23 cellular contexts compared by ENCODE assay signal in the genomic region with DNA sequence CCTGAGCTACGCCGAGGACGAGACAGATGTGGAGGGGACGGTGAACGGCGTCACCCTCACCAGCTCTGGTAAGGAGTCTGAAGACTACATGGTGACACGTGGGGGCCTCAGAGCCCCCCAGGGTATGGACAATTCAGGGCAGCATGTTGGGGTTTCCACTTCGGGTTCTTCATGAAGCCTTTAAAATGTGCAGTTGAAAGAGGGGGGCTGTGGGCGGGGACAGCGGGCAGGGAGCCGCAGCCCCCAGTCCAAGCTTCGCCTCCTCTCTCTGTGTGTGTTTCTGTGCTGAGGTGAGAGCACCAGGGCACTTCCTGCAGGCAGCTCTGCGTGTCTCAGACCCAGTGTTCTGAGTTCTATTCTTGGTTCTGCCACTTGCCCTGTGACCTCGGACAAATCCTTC.
"Had no signal": no experiment of that assay in that cellular context is flagged by ENCODE, and none has a peak within 500 bp of the region (broad histone marks: within the 10 kb centered on the region; RNA-seq: fewer than 3 reads in every experiment).

No MANE protein-coding gene starts in this region.

- H3K4me3 Mint-ChIP-seq: activated CD4-positive, alpha-beta T cell treated with anti-CD3 and anti-CD28 coated beads for 36 hours; activated T-cell treated with anti-CD3 and anti-CD28 coated beads, Interleukin-2, amount 50 U/mL, for 72 hours; nephron progenitor cell; stimulated activated memory B cell treated with anti-CD40 and anti-IgM and Interleukin-4, amounts not matched to agents 10 μg/mL and 1 μg/mL and 100 μg/mL, for 72 hours; T-helper 2 cell treated with Interferon-gamma antibody and Interleukin-4, amounts not matched to agents 5 μg/mL and 100 μg/mL, for 36 hours had no signal

- H3K27me3 ChIP-seq: colonic mucosa, left lung, sigmoid colon had no signal

- H3K4me3 ChIP-seq: colonic mucosa, left lung, lung, psoas muscle, sigmoid colon, thoracic aorta had no signal

- H3K27ac ChIP-seq: colonic mucosa, left lung, parathyroid adenoma, psoas muscle, sigmoid colon, thoracic aorta had no signal

- H3K27me3 Mint-ChIP-seq: activated CD4-positive, alpha-beta T cell treated with anti-CD3 and anti-CD28 coated beads for 36 hours; stimulated activated memory B cell treated with anti-CD40 and anti-IgM and Interleukin-4, amounts not matched to agents 10 μg/mL and 1 μg/mL and 100 μg/mL, for 72 hours had no signal

- H3K4me1 ChIP-seq: colonic mucosa, left lung, parathyroid adenoma, psoas muscle, sigmoid colon had no signal

- H3K4me1 Mint-ChIP-seq: activated CD4-positive, alpha-beta T cell treated with anti-CD3 and anti-CD28 coated beads for 36 hours; nephron progenitor cell; stimulated activated memory B cell treated with anti-CD40 and anti-IgM and Interleukin-4, amounts not matched to agents 10 μg/mL and 1 μg/mL and 100 μg/mL, for 72 hours had no signal

- H3K9me3 ChIP-seq: colonic mucosa, left lung, psoas muscle, sigmoid colon, thoracic aorta had no signal

- H3K27ac Mint-ChIP-seq: activated CD4-positive, alpha-beta T cell treated with anti-CD3 and anti-CD28 coated beads for 36 hours; activated T-cell treated with anti-CD3 and anti-CD28 coated beads, Interleukin-2, amount 50 U/mL, for 72 hours; stimulated activated memory B cell treated with anti-CD40 and anti-IgM and Interleukin-4, amounts not matched to agents 10 μg/mL and 1 μg/mL and 100 μg/mL, for 72 hours; T-helper 2 cell treated with Interferon-gamma antibody and Interleukin-4, amounts not matched to agents 5 μg/mL and 100 μg/mL, for 36 hours had no signal

- H2AFZ ChIP-seq: parathyroid adenoma had no signal

- H3K9ac ChIP-seq: parathyroid adenoma had no signal

- ATAC-seq: activated CD4-positive, alpha-beta T cell treated with anti-CD3 and anti-CD28 coated beads for 36 hours; activated naive CD4-positive, alpha-beta T cell treated with anti-CD3 and anti-CD28 coated beads, Interleukin-2, amount 50 U/mL, for 72 hours; activated T-cell treated with anti-CD3 and anti-CD28 coated beads, Interleukin-2, amount 50 U/mL, for 72 hours; left lung; psoas muscle; stimulated activated memory B cell treated with anti-CD40 and anti-IgM and Interleukin-4, amounts not matched to agents 10 μg/mL and 1 μg/mL and 100 μg/mL, for 72 hours had no signal

- DNase-seq: activated CD4-positive, alpha-beta T cell treated with anti-CD3 and anti-CD28 coated beads for 36 hours; activated CD4-positive, alpha-beta T cell treated with anti-CD3 and anti-CD28 coated beads, Interleukin-2, amount 50 U/mL, for 4 hours; activated CD4-positive, CD25-positive, alpha-beta regulatory T cell; activated naive CD4-positive, alpha-beta T cell; activated T-cell treated with anti-CD3 and anti-CD28 coated beads, Interleukin-2, amount 50 U/mL, for 72 hours; anterior cingulate cortex; colonic mucosa; effector CD8-positive, alpha-beta T cell; left lung; nephron progenitor cell; nucleus accumbens; psoas muscle; sigmoid colon; small intestine; stimulated activated CD4-positive, alpha-beta T cell treated with anti-CD3 and anti-CD28 coated beads, Interleukin-4, amount 100 ng/mL, for 24 hours; T-helper 1 cell; trophoblast cell had no signal

- H3K9me3 Mint-ChIP-seq: activated naive CD4-positive, alpha-beta T cell treated with anti-CD3 and anti-CD28 coated beads, Interleukin-2, amount 50 U/mL, for 72 hours; activated T-cell treated with anti-CD3 and anti-CD28 coated beads, Interleukin-2, amount 50 U/mL, for 72 hours; nephron progenitor cell; stimulated activated memory B cell treated with anti-CD40 and anti-IgM and Interleukin-4, amounts not matched to agents 10 μg/mL and 1 μg/mL and 100 μg/mL, for 72 hours; T-helper 2 cell treated with Interferon-gamma antibody and Interleukin-4, amounts not matched to agents 5 μg/mL and 100 μg/mL, for 36 hours had no signal
